ENCODE assay signal across 8 cellular contexts in genomic region chr6:118660218-118660569, GRCh38. TPM values are rescaled to one million over a fixed set of nuclear protein-coding genes. Genes with fewer than 3 reads are reported as not detected.
DNase-seq lines count a peak whose midpoint lies in the region; ATAC-seq lines count a peak whose summit lies in the region.

No MANE protein-coding gene starts in this region.

- peak; percentile 74 for ATAC-seq in stimulated activated naive CD8-positive, alpha-beta T cell treated with anti-CD3 and anti-CD28 coated beads, Interleukin-15, amount 100 ng/mL, for 72 hours

- no peaks in the 10 kb centered on the region for H3K27me3 Mint-ChIP-seq in stimulated activated naive CD8-positive, alpha-beta T cell treated with anti-CD3 and anti-CD28 coated beads, Interleukin-15, amount 100 ng/mL, for 72 hours

- peak overlapping the region; percentile 46 to 53 for H3K4me3 Mint-ChIP-seq in stimulated activated naive CD8-positive, alpha-beta T cell treated with anti-CD3 and anti-CD28 coated beads, Interleukin-15, amount 100 ng/mL, for 72 hours

- peak overlapping the region; percentile 27 to 93 for H3K27ac Mint-ChIP-seq in stimulated activated naive CD8-positive, alpha-beta T cell treated with anti-CD3 and anti-CD28 coated beads, Interleukin-15, amount 100 ng/mL, for 72 hours

- H3K9me3 Mint-ChIP-seq in stimulated activated naive CD8-positive, alpha-beta T cell treated with anti-CD3 and anti-CD28 coated beads, Interleukin-15, amount 100 ng/mL, for 72 hours, result no peaks in the 10 kb centered on the region

- peak; percentile 75 for DNase-seq in activated effector memory CD4-positive, alpha-beta T cell treated with anti-CD3 and anti-CD28 coated beads, Interleukin-2, amount 50 U/mL, for 16 hours
- DNase-seq in activated effector memory CD4-positive, alpha-beta T cell treated with Interleukin-2 at 50 U/mL for 16 hours, result no peak
- DNase-seq in T-helper 9 cell (peak; percentile 45), dermis blood vessel endothelial cell (peak; percentile 28), GF-D8 (lab: John Stamatoyannopoulos, UW) (no peak), COLO829 (ENCODE audit: low spot score) (no peak), globus pallidus (ENCODE audit: low spot score) (no peak)
- DNase-seq in stimulated activated naive CD8-positive, alpha-beta T cell treated with anti-CD3 and anti-CD28 coated beads, Interleukin-15, amount 100 ng/mL, for 72 hours, result peak; percentile 60 to 69

- peaks cover 79% of the 10 kb centered on the region for H3K4me1 Mint-ChIP-seq in stimulated activated naive CD8-positive, alpha-beta T cell treated with anti-CD3 and anti-CD28 coated beads, Interleukin-15, amount 100 ng/mL, for 72 hours

RNA-seq across cellular contexts. Expression of gene CEP85L, which starts 8.8 kb away (rescaled TPM):
- 14.1 and 14.7 TPM in 2 replicates for total RNA-seq in dermis blood vessel endothelial cell

Comparison
In these comparisons a context has a peak if more than half of its experiments do, and no peak if none do; other contexts are left out.
1. DNase-seq: peak in activated effector memory CD4-positive, alpha-beta T cell treated with anti-CD3 and anti-CD28 coated beads, Interleukin-2, amount 50 U/mL, for 16 hours (single experiment), T-helper 9 cell (single experiment), dermis blood vessel endothelial cell (single experiment) and stimulated activated naive CD8-positive, alpha-beta T cell treated with anti-CD3 and anti-CD28 coated beads, Interleukin-15, amount 100 ng/mL, for 72 hours (2 of 2); none in activated effector memory CD4-positive, alpha-beta T cell treated with Interleukin-2 at 50 U/mL for 16 hours (single experiment), GF-D8 (single experiment), COLO829 (single experiment) and globus pallidus (single experiment).